ENCODE assay signal across 20 cellular contexts in genomic region chr3:128334086-128334650, GRCh38.
DNase-seq lines count a peak whose midpoint lies in the region; ATAC-seq and TF ChIP-seq lines count a peak whose summit lies in the region.
"Had no signal": no experiment of that assay in that cellular context is flagged by ENCODE, and none has a peak within 500 bp of the region (broad histone marks: within the 10 kb centered on the region; RNA-seq: fewer than 3 reads in every experiment).

No MANE protein-coding gene starts in this region.

- H3K9me3 Mint-ChIP-seq in activated T-cell treated with anti-CD3 and anti-CD28 coated beads, Interleukin-2, amount 50 U/mL, for 72 hours: no peaks in the 10 kb centered on the region
- no peaks in the 10 kb centered on the region for H3K9me3 Mint-ChIP-seq in stimulated activated effector memory CD8-positive, alpha-beta T cell treated with anti-CD3 and anti-CD28 coated beads, Interleukin-12 subunit alpha, Interleukin-12 subunit beta, amount 100 ng/mL, for 72 hours
- H3K9me3 Mint-ChIP-seq: CD4-positive, alpha-beta memory T cell; GM23338 had no signal

- TF ChIP-seq CTCF in body of pancreas (IDR thresholded peaks at IDR 0.05): no peak
- no peak for TF ChIP-seq CTCF in esophagus squamous epithelium (IDR thresholded peaks at IDR 0.05)

- H3K27ac ChIP-seq in body of pancreas (peak overlapping the region in 2 of 4 donors; percentile 23 to 69), esophagus squamous epithelium (no peak overlapping the region)

- no peaks in the 10 kb centered on the region for H3K4me1 Mint-ChIP-seq in activated T-cell treated with anti-CD3 and anti-CD28 coated beads, Interleukin-2, amount 50 U/mL, for 72 hours (ENCODE audit: low read depth)
- peaks cover 8% of the 10 kb centered on the region for H3K4me1 Mint-ChIP-seq in stimulated activated effector memory CD8-positive, alpha-beta T cell treated with anti-CD3 and anti-CD28 coated beads, Interleukin-12 subunit alpha, Interleukin-12 subunit beta, amount 100 ng/mL, for 72 hours

- H3K27ac Mint-ChIP-seq in activated T-cell treated with anti-CD3 and anti-CD28 coated beads, Interleukin-2, amount 50 U/mL, for 72 hours: peak overlapping the region; percentile 12
- peak overlapping the region; percentile 75 for H3K27ac Mint-ChIP-seq in stimulated activated effector memory CD8-positive, alpha-beta T cell treated with anti-CD3 and anti-CD28 coated beads, Interleukin-12 subunit alpha, Interleukin-12 subunit beta, amount 100 ng/mL, for 72 hours
- H3K27ac Mint-ChIP-seq: GM23338 had no signal

- intact Hi-C loops in body of pancreas (cut with DNase I) (no loop called here), esophagus squamous epithelium (cut with DNase I) (no loop called here)

- H3K4me3 ChIP-seq in body of pancreas (no peak overlapping the region), esophagus squamous epithelium (no peak overlapping the region)
- H3K4me3 ChIP-seq: GM12878, GM23338 had no signal

- H3K4me1 ChIP-seq in body of pancreas (peaks cover 53% of the 10 kb centered on the region), esophagus squamous epithelium (peaks cover 0 to 43% (median 0%) of the 10 kb centered on the region in 3 donors)

- no peak for DNase-seq in activated T-cell treated with anti-CD3 and anti-CD28 coated beads, Interleukin-2, amount 50 U/mL, for 72 hours
- no peak for DNase-seq in activated T-cell treated with anti-CD3 and anti-CD28 coated beads, Interleukin-2, amount 50 U/mL, for 1 hour
- no peak for DNase-seq in body of pancreas
- peak; percentile 77 for DNase-seq in mesenteric fat pad (ENCODE audit: low spot score)
- DNase-seq in stimulated activated effector memory CD8-positive, alpha-beta T cell treated with anti-CD3 and anti-CD28 coated beads, Interleukin-12 subunit alpha, Interleukin-12 subunit beta, amount 100 ng/mL, for 72 hours (ENCODE audit: low spot score in 2 of 2): no peak
- DNase-seq in SKM-1 treated with dmso at 0.1 percent for 144 hours (lab: John Stamatoyannopoulos, UW; ENCODE audit: unreplicated experiment): no peak
- DNase-seq in esophagus squamous epithelium (lab: John Stamatoyannopoulos, UW): no peak
- DNase-seq: 8988T; BE2C; CD4-positive, alpha-beta memory T cell; DMS153; GF-D8; HCEC 1CT; NCI-H1092 treated with DMSO at 0.1 percent for 48 hours; NCI-H146; NCI-H2029 treated with DMSO at 0.1 percent for 48 hours; SHP77 had no signal

- no peak overlapping the region for H3K4me3 Mint-ChIP-seq in activated T-cell treated with anti-CD3 and anti-CD28 coated beads, Interleukin-2, amount 50 U/mL, for 72 hours
- no peak overlapping the region for H3K4me3 Mint-ChIP-seq in stimulated activated effector memory CD8-positive, alpha-beta T cell treated with anti-CD3 and anti-CD28 coated beads, Interleukin-12 subunit alpha, Interleukin-12 subunit beta, amount 100 ng/mL, for 72 hours
- H3K4me3 Mint-ChIP-seq: CD4-positive, alpha-beta memory T cell; GM23338 had no signal

- H3K27me3 Mint-ChIP-seq in activated T-cell treated with anti-CD3 and anti-CD28 coated beads, Interleukin-2, amount 50 U/mL, for 72 hours (ENCODE audit: low read depth): no peaks in the 10 kb centered on the region
- H3K27me3 Mint-ChIP-seq: CD4-positive, alpha-beta memory T cell had no signal

- H3K36me3 ChIP-seq in body of pancreas (replicated peaks in 1 of 2; ENCODE audit: insufficient read depth in 1 of 2, low read depth in 2 of 2) (no peaks in the 10 kb centered on the region), esophagus squamous epithelium (peaks cover 0 to 4% (median 0%) of the 10 kb centered on the region in 3 donors)
- H3K36me3 ChIP-seq: BE2C had no signal

- WGBS in body of pancreas, 2 donors: 48 to 57% methylated on average over 5 to 8 of the region's 8 CpGs
- WGBS in esophagus squamous epithelium, 2 donors: 26 to 85% methylated on average over 2 to 3 of the region's 8 CpGs

- TF ChIP-seq POLR2A in body of pancreas (IDR thresholded peaks at IDR 0.05) (no peak), esophagus squamous epithelium (IDR thresholded peaks at IDR 0.05) (no peak)

- H3K27me3 ChIP-seq in body of pancreas (no peaks in the 10 kb centered on the region), esophagus squamous epithelium (no peaks in the 10 kb centered on the region)
- H3K27me3 ChIP-seq: BE2C had no signal

- H3K9me3 ChIP-seq in body of pancreas (no peaks in the 10 kb centered on the region), esophagus squamous epithelium (no peaks in the 10 kb centered on the region)
- H3K9me3 ChIP-seq: BE2C had no signal

- no peaks in the 10 kb centered on the region for H3K36me3 Mint-ChIP-seq in activated T-cell treated with anti-CD3 and anti-CD28 coated beads, Interleukin-2, amount 50 U/mL, for 72 hours (ENCODE audit: insufficient read depth in 2 of 2)
- peaks cover 6% of the 10 kb centered on the region for H3K36me3 Mint-ChIP-seq in stimulated activated effector memory CD8-positive, alpha-beta T cell treated with anti-CD3 and anti-CD28 coated beads, Interleukin-12 subunit alpha, Interleukin-12 subunit beta, amount 100 ng/mL, for 72 hours

- no peak for ATAC-seq in activated T-cell treated with anti-CD3 and anti-CD28 coated beads, Interleukin-2, amount 50 U/mL, for 72 hours (replicated peaks in 1 of 2)
- ATAC-seq in body of pancreas: peak; percentile 28
- ATAC-seq in stimulated activated effector memory CD8-positive, alpha-beta T cell treated with anti-CD3 and anti-CD28 coated beads, Interleukin-12 subunit alpha, Interleukin-12 subunit beta, amount 100 ng/mL, for 72 hours: no peak
- no peak for ATAC-seq in HG02970 (IDR thresholded peaks at IDR 0.05; ENCODE audit: low FRiP score, unreplicated experiment)
- ATAC-seq: GM12878 had no signal
